ENCODE assay signal across 7 cellular contexts in the genomic region with DNA sequence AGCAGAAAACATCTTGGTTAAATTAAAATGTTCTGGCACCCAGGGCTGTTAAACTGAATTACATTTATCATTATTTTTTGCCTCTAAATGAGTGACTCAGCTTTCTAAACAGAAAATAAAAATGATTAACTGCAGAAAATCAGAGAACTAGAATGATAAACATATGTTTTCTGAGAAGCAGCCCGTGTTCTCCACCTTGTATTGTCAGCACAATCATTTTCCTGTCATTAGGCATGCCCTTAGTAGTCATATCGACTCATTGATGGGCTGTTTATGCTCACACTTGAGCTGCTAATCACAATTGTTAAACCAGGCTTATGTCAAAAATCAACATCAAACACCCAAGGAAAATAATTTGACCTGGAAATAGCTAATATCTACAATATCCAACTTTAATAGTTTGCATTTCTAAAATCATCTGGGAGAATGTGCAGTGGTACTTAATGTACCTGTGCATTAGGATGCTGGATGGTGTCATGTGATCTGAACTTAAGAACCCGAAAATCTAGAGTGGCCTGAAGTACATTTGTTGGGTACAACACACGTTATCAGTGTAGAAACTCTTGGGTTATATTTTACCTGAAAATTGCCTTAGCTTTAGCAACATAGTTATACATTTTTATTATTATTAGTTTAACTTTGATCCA.
DNase-seq lines count a peak whose midpoint lies in the region; ATAC-seq lines count a peak whose summit lies in the region.

No MANE protein-coding gene starts in this region.

- peak overlapping the region; percentile 93 for H3K27ac ChIP-seq in effector memory CD4-positive, alpha-beta T cell (ENCODE audit: insufficient read depth, low read length, poor library complexity, severe bottlenecking)

- H3K36me3 ChIP-seq in effector memory CD4-positive, alpha-beta T cell (ENCODE audit: control insufficient read depth, insufficient read depth, low read length), result no peaks in the 10 kb centered on the region

- H3K9me3 ChIP-seq in effector memory CD4-positive, alpha-beta T cell (ENCODE audit: control insufficient read depth, low read length), result no peaks in the 10 kb centered on the region

- H3K27me3 ChIP-seq in effector memory CD4-positive, alpha-beta T cell (replicated peaks; ENCODE audit: control insufficient read depth, insufficient read depth, low read length, poor library complexity, severe bottlenecking), result no peaks in the 10 kb centered on the region

- H3K9me3 Mint-ChIP-seq in stimulated activated effector memory CD8-positive, alpha-beta T cell treated with anti-CD3 and anti-CD28 coated beads, Interleukin-12 subunit alpha, Interleukin-12 subunit beta, amount 100 ng/mL, for 72 hours, result no peaks in the 10 kb centered on the region

- H3K27ac Mint-ChIP-seq in stimulated activated effector memory CD8-positive, alpha-beta T cell treated with anti-CD3 and anti-CD28 coated beads, Interleukin-12 subunit alpha, Interleukin-12 subunit beta, amount 100 ng/mL, for 72 hours, result peak overlapping the region; percentile 99

- no peak overlapping the region for H3K4me3 Mint-ChIP-seq in stimulated activated effector memory CD8-positive, alpha-beta T cell treated with anti-CD3 and anti-CD28 coated beads, Interleukin-12 subunit alpha, Interleukin-12 subunit beta, amount 100 ng/mL, for 72 hours

- ATAC-seq in GM18861 (IDR thresholded peaks at IDR 0.05; ENCODE audit: unreplicated experiment) (peak; percentile 25), HG03565 (IDR thresholded peaks at IDR 0.05; ENCODE audit: unreplicated experiment) (peak; percentile 24), HG02798 (IDR thresholded peaks at IDR 0.05; ENCODE audit: poor library complexity, unreplicated experiment) (no peak)
- ATAC-seq in stimulated activated effector memory CD8-positive, alpha-beta T cell treated with anti-CD3 and anti-CD28 coated beads, Interleukin-12 subunit alpha, Interleukin-12 subunit beta, amount 100 ng/mL, for 72 hours, result peak; percentile 42

- peaks cover 35% of the 10 kb centered on the region for H3K4me1 Mint-ChIP-seq in stimulated activated effector memory CD8-positive, alpha-beta T cell treated with anti-CD3 and anti-CD28 coated beads, Interleukin-12 subunit alpha, Interleukin-12 subunit beta, amount 100 ng/mL, for 72 hours

- peak overlapping the region; percentile 94 for H3K4me3 ChIP-seq in effector memory CD4-positive, alpha-beta T cell (ENCODE audit: insufficient read depth, low read depth, low read length, poor library complexity, severe bottlenecking)

- H3K4me1 ChIP-seq in effector memory CD4-positive, alpha-beta T cell (ENCODE audit: control insufficient read depth, insufficient read depth, low read length, poor library complexity, severe bottlenecking), result peaks cover 29% of the 10 kb centered on the region

- DNase-seq in effector memory CD4-positive, alpha-beta T cell, result no peak
- no peak for DNase-seq in stimulated activated effector memory CD8-positive, alpha-beta T cell treated with anti-CD3 and anti-CD28 coated beads, Interleukin-12 subunit alpha, Interleukin-12 subunit beta, amount 100 ng/mL, for 72 hours (ENCODE audit: low spot score in 2 of 2)
- no peak for DNase-seq in DMS79 treated with DMSO at 0.1 percent for 48 hours (lab: John Stamatoyannopoulos, UW)
- DNase-seq in DMS153 treated with DMSO at 0.1 percent for 48 hours (lab: John Stamatoyannopoulos, UW; ENCODE audit: unreplicated experiment), result no peak

- peaks cover 48% of the 10 kb centered on the region for H3K36me3 Mint-ChIP-seq in stimulated activated effector memory CD8-positive, alpha-beta T cell treated with anti-CD3 and anti-CD28 coated beads, Interleukin-12 subunit alpha, Interleukin-12 subunit beta, amount 100 ng/mL, for 72 hours
